In the genomic region with DNA sequence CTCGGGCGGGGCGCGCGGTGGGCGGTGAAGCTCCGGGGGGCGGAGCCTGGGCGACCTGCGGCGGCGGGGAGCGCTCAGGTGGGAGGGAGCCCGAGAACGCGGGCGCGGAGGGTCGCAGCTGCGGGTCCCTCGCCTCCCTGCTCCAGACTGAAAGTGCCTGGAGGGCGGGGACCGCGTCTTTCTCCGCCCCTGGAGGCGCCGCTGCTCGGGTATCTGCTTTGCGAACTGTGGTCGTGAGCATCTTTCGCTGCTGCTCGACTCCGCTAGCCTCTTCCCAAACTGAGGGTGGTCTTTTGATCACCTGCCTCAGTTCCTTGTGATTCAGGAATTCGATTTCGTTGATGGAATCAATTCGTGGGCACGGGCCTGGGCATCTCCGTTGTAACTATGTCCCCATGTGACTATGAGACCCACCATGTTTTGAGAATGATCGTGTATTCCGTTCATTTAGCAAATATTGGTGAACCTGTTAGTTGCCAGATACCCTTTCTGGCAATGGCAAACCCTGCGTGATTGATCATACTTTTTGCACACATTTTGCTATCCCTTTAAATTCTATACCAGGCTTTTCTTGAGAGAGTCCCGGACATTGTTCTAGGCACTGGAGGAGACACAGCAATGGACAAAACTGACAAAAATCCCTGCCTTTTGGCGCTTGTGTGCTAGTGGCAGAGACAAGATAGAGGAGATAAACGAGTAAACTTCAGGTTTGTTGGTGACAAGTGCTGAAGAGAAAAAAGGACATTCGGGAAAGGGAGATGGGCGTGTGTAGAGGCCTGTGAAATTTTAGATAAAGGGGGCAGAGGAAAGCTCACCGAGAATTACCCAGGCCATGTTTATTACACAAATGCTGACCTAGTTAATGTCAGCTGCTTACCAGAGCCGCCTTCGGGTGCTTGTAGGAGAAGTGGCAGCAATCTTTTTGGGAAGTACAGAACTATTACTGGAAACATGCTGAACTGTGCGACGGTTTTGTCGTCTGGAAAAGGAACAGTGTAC, we compare ENCODE assay signal across 8 cellular contexts. TPM values are rescaled to one million over a fixed set of nuclear protein-coding genes. Genes with fewer than 3 reads are reported as not detected.
DNase-seq lines count a peak whose midpoint lies in the region; ATAC-seq and TF ChIP-seq lines count a peak whose summit lies in the region.

No MANE protein-coding gene starts in this region.

- H2AFZ ChIP-seq in parathyroid adenoma = peak overlapping the region; percentile 91

- peaks cover 27% of the 10 kb centered on the region for H3K36me3 Mint-ChIP-seq in activated naive CD4-positive, alpha-beta T cell treated with anti-CD3 and anti-CD28 coated beads, Interleukin-2, amount 50 U/mL, for 24 hours

- H3K4me2 ChIP-seq in parathyroid adenoma (ENCODE audit: low read length) = peak overlapping the region; percentile 71

- H3K27ac Mint-ChIP-seq in activated naive CD4-positive, alpha-beta T cell treated with anti-CD3 and anti-CD28 coated beads, Interleukin-2, amount 50 U/mL, for 24 hours = peak overlapping the region; percentile 36

- peaks cover 65% of the 10 kb centered on the region for H3K4me1 Mint-ChIP-seq in activated naive CD4-positive, alpha-beta T cell treated with anti-CD3 and anti-CD28 coated beads, Interleukin-2, amount 50 U/mL, for 24 hours

- no peak for TF ChIP-seq CTCF in cardiac muscle cell (IDR thresholded peaks at IDR 0.05; ENCODE audit: low read depth, low read length)
- TF ChIP-seq CTCF in parathyroid adenoma (IDR thresholded peaks at IDR 0.05) = no peak
- TF ChIP-seq CTCF in upper lobe of left lung (IDR thresholded peaks at IDR 0.05) = peak in 1 of 6 experiments; percentile 2

- H3K4me3 Mint-ChIP-seq in activated naive CD4-positive, alpha-beta T cell treated with anti-CD3 and anti-CD28 coated beads, Interleukin-2, amount 50 U/mL, for 24 hours = peak overlapping the region; percentile 90

- WGBS in upper lobe of left lung, 2 donors = 9 to 12% methylated on average over 23 to 41 of the region's 52 CpGs

- H3K4me3 ChIP-seq in SJCRH30 = peak overlapping the region; percentile 97
- peak overlapping the region; percentile 71 for H3K4me3 ChIP-seq in cardiac muscle cell
- peak overlapping the region; percentile 77 for H3K4me3 ChIP-seq in parathyroid adenoma (ENCODE audit: low read depth, low read length)
- H3K4me3 ChIP-seq in upper lobe of left lung = peak overlapping the region; percentile 58 to 100 (median 88)

- H3K4me1 ChIP-seq in SJCRH30 = no peaks in the 10 kb centered on the region; the same call in 1 of the 2 replicates
- peaks cover 30% of the 10 kb centered on the region for H3K4me1 ChIP-seq in cardiac muscle cell (ENCODE audit: low read depth)
- H3K4me1 ChIP-seq in parathyroid adenoma = peaks cover 12% of the 10 kb centered on the region
- peaks cover 25 to 56% (median 45%) of the 10 kb centered on the region in 4 donors for H3K4me1 ChIP-seq in upper lobe of left lung

- no peaks in the 10 kb centered on the region for H3K27me3 Mint-ChIP-seq in activated naive CD4-positive, alpha-beta T cell treated with anti-CD3 and anti-CD28 coated beads, Interleukin-2, amount 50 U/mL, for 24 hours

- no peaks in the 10 kb centered on the region for H3K27me3 ChIP-seq in SJCRH30
- H3K27me3 ChIP-seq in cardiac muscle cell = no peaks in the 10 kb centered on the region
- H3K27me3 ChIP-seq in parathyroid adenoma (ENCODE audit: control insufficient read depth, insufficient read depth, low read length) = no peaks in the 10 kb centered on the region
- no peaks in the 10 kb centered on the region for H3K27me3 ChIP-seq in upper lobe of left lung

- H3K36me3 ChIP-seq in SJCRH30 (peaks cover 10% of the 10 kb centered on the region), cardiac muscle cell (peaks cover 7% of the 10 kb centered on the region), parathyroid adenoma (ENCODE audit: control insufficient read depth, insufficient read depth, low read length) (no peaks in the 10 kb centered on the region), upper lobe of left lung (peaks cover 0 to 34% (median 3%) of the 10 kb centered on the region in 4 donors)

- H3K9ac ChIP-seq in parathyroid adenoma = peak overlapping the region; percentile 88

- H3K79me2 ChIP-seq in parathyroid adenoma = peaks cover 19% of the 10 kb centered on the region

- DNase-seq in DMS79 treated with DMSO at 0.1 percent for 48 hours (lab: John Stamatoyannopoulos, UW) (peak; percentile 39), HuH-7.5 (ENCODE audit: low spot score) (peak; percentile 39), SJCRH30 (peak; percentile 3 to 56), cardiac muscle cell (ENCODE audit: low read depth in 1 of 2, low spot score in 1 of 2) (peak; percentile 45 to 76), upper lobe of left lung (peak; percentile 74 to 96)

- ATAC-seq in GM21529 (IDR thresholded peaks at IDR 0.05; ENCODE audit: unreplicated experiment) = peak; percentile 61
- ATAC-seq in upper lobe of left lung (ENCODE audit: low FRiP score in 2 of 2) = peak; percentile 81 to 84

- no peaks in the 10 kb centered on the region for H3K9me3 ChIP-seq in SJCRH30 (replicated peaks)
- H3K9me3 ChIP-seq in cardiac muscle cell (ENCODE audit: low read depth) = no peaks in the 10 kb centered on the region
- no peaks in the 10 kb centered on the region for H3K9me3 ChIP-seq in parathyroid adenoma (ENCODE audit: control insufficient read depth, low read length)
- H3K9me3 ChIP-seq in upper lobe of left lung = no peaks in the 10 kb centered on the region

- H3K27ac ChIP-seq in SJCRH30 = peak overlapping the region; percentile 98
- peak overlapping the region; percentile 98 for H3K27ac ChIP-seq in cardiac muscle cell
- peak overlapping the region; percentile 95 for H3K27ac ChIP-seq in parathyroid adenoma
- peak overlapping the region; percentile 91 to 99 (median 98) for H3K27ac ChIP-seq in upper lobe of left lung

- no peaks in the 10 kb centered on the region for H3K9me3 Mint-ChIP-seq in activated naive CD4-positive, alpha-beta T cell treated with anti-CD3 and anti-CD28 coated beads, Interleukin-2, amount 50 U/mL, for 24 hours

- TF ChIP-seq EP300 in upper lobe of left lung (IDR thresholded peaks at IDR 0.05) = no peak

- TF ChIP-seq POLR2A in upper lobe of left lung (IDR thresholded peaks at IDR 0.05) = peak in 1 of 4 donors; percentile 50

RNA-seq across cellular contexts. Expression of a gene that starts 0.9 kb away (rescaled TPM):
- total RNA-seq in SJCRH30 (2014; rRNA removed; shearing (Covaris generic)) = 51.7 and 57.9 TPM in 2 replicates
- total RNA-seq in cardiac muscle cell = 18.1 and 19.2 TPM in 2 replicates
- polyA plus RNA-seq in cardiac muscle cell = 22.2 and 24.9 TPM in 2 replicates
- total RNA-seq in upper lobe of left lung = 10 to 100 TPM; 18.9 to 40.0 (median 33.3) TPM

RNA-seq across cellular contexts. Expression of a gene that starts 1.4 kb away (rescaled TPM):
- 15.6 and 18.6 TPM in 2 replicates for total RNA-seq in SJCRH30 (2014; rRNA removed; shearing (Covaris generic))
- total RNA-seq in cardiac muscle cell = 16.8 and 25.7 TPM in 2 replicates
- 5.9 and 6.4 TPM in 2 replicates for polyA plus RNA-seq in cardiac muscle cell
- 10 to 100 TPM in 5 of 6 donors, 1 to 10 TPM in 1; 9.6 to 37.7 (median 14.1) TPM for total RNA-seq in upper lobe of left lung

Comparison
In these comparisons a context has a peak if more than half of its experiments do, and no peak if none do; other contexts are left out.
1. Peak in every context shown above with its lines: DNase-seq, ATAC-seq, H3K4me3 ChIP-seq and H3K27ac ChIP-seq.
2. DNase-seq: peak in every context shown above with its lines; median percentile 85 in upper lobe of left lung; 60 in cardiac muscle cell; 39 in DMS79 treated with DMSO at 0.1 percent for 48 hours; 39 in HuH-7.5; 30 in SJCRH30.